17 cellular contexts compared by ENCODE assay signal in the genomic region with DNA sequence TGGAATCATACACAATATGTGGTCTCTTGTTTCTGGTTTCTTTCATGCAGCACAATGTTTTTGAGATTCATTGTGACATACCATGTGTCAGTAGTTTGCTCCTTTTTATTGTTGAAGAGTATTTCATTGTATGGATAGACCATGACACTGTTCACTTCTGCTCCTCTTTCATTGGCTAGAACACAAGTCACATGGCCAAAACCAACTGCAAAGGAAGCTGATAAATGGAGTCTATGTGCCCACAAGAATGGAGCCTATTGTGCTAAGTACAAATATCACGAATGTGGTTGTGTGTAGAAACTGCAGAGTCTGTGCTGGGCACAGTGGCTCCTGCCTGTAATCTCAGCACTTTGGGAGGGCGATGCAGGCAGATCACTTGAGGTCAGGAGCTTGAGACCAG. TPM values are rescaled to one million over a fixed set of nuclear protein-coding genes. Genes with fewer than 3 reads are reported as not detected.
DNase-seq lines count a peak whose midpoint lies in the region; ATAC-seq lines count a peak whose summit lies in the region.
"Had no signal": no experiment of that assay in that cellular context is flagged by ENCODE, and none has a peak within 500 bp of the region (broad histone marks: within the 10 kb centered on the region; RNA-seq: fewer than 3 reads in every experiment).

No MANE protein-coding gene starts in this region.

- peak; percentile 10 for DNase-seq in Ammon's horn (ENCODE audit: low spot score)
- peak; percentile 25 for DNase-seq in HT1080 (ENCODE audit: low read depth)
- peak; percentile 10 for DNase-seq in RPMI7951 (ENCODE audit: low read depth)
- peak; percentile 21 for DNase-seq in globus pallidus (ENCODE audit: low spot score)
- DNase-seq in HUDEP-2 (lab: John Stamatoyannopoulos, UW; ENCODE audit: unreplicated experiment in 76 of 76), result no peak
- DNase-seq in activated CD8-positive, alpha-beta memory T cell treated with anti-CD3 and anti-CD28 coated beads, Interleukin-2, amount 10 ng/mL, durations not matched to agents 7 days and 5 days, result no peak
- DNase-seq: ACHN; C1 segment of cervical spinal cord; CD4-positive, alpha-beta T cell; DMS79; GM23248; H7; IMR-90 had no signal

- CTCF ChIA-PET in activated CD8-positive, alpha-beta memory T cell treated with anti-CD3 and anti-CD28 coated beads, Interleukin-2, amount 10 ng/mL, durations not matched to agents 7 days and 5 days (lab: Charles Lee), result interaction anchor here (0.6 to 1.2 kb wide), 2 partner anchors 114 to 117 kb away, joined by 3 read pairs; no protein-coding TSS in a partner anchor

- peaks cover 17% of the 10 kb centered on the region for H3K27me3 Mint-ChIP-seq in activated CD8-positive, alpha-beta memory T cell treated with anti-CD3 and anti-CD28 coated beads, Interleukin-2, amount 10 ng/mL, durations not matched to agents 7 days and 5 days

- H3K36me3 Mint-ChIP-seq in activated CD8-positive, alpha-beta memory T cell treated with anti-CD3 and anti-CD28 coated beads, Interleukin-2, amount 10 ng/mL, durations not matched to agents 7 days and 5 days, result no peaks in the 10 kb centered on the region

- no peak overlapping the region for H3K4me3 Mint-ChIP-seq in activated CD8-positive, alpha-beta memory T cell treated with anti-CD3 and anti-CD28 coated beads, Interleukin-2, amount 10 ng/mL, durations not matched to agents 7 days and 5 days
- H3K4me3 Mint-ChIP-seq: B cell; CD4-positive, alpha-beta T cell had no signal

- H3K9me3 Mint-ChIP-seq in activated CD8-positive, alpha-beta memory T cell treated with anti-CD3 and anti-CD28 coated beads, Interleukin-2, amount 10 ng/mL, durations not matched to agents 7 days and 5 days (ENCODE audit: low read depth), result no peaks in the 10 kb centered on the region
- H3K9me3 Mint-ChIP-seq: CD4-positive, alpha-beta T cell had no signal

- H3K27ac Mint-ChIP-seq in activated CD8-positive, alpha-beta memory T cell treated with anti-CD3 and anti-CD28 coated beads, Interleukin-2, amount 10 ng/mL, durations not matched to agents 7 days and 5 days, result no peak overlapping the region
- H3K27ac Mint-ChIP-seq: B cell; CD4-positive, alpha-beta T cell had no signal

- no peak for ATAC-seq in GM19395 (IDR thresholded peaks at IDR 0.05; ENCODE audit: unreplicated experiment)
- no peak for ATAC-seq in activated CD8-positive, alpha-beta memory T cell treated with anti-CD3 and anti-CD28 coated beads, Interleukin-2, amount 10 ng/mL, durations not matched to agents 7 days and 5 days
- ATAC-seq in activated CD4-positive, CD25-positive, alpha-beta regulatory T cell treated with anti-CD3 and anti-CD28 coated beads, Interleukin-2, amount 50 U/mL, for 24 hours, result no peak
- ATAC-seq: GM12878 had no signal

- H3K4me1 Mint-ChIP-seq in activated CD8-positive, alpha-beta memory T cell treated with anti-CD3 and anti-CD28 coated beads, Interleukin-2, amount 10 ng/mL, durations not matched to agents 7 days and 5 days, result no peaks in the 10 kb centered on the region

RNA-seq across cellular contexts. Expression of a gene that starts 28.6 kb away (rescaled TPM):
- total RNA-seq in HT1080 (2014; rRNA removed; shearing (Covaris generic)), result 21.7 and 26.3 TPM in 2 replicates
- 35.2 and 47.8 TPM in 2 replicates for polyA plus RNA-seq in HT1080 (2015; cell fraction: cytosol; rRNA removed)
- 79.5 and 80.8 TPM in 2 replicates for polyA plus RNA-seq in HT1080 (2015; cell fraction: nucleus; rRNA removed)
- 7.7 and 8.9 TPM in 2 replicates for total RNA-seq in RPMI7951 (2014; rRNA removed; shearing (Covaris generic))
- under 1 TPM; 0.12 to 0.42 TPM for total RNA-seq in activated CD8-positive, alpha-beta memory T cell treated with anti-CD3 and anti-CD28 coated beads, Interleukin-2, amount 10 ng/mL, durations not matched to agents 7 days and 5 days

Comparison
In these comparisons a context has a peak if more than half of its experiments do, and no peak if none do; other contexts are left out.
1. DNase-seq: peak in Ammon's horn (single experiment), HT1080 (single experiment), RPMI7951 (single experiment) and globus pallidus (single experiment); none in HUDEP-2 (0 of 76) and activated CD8-positive, alpha-beta memory T cell treated with anti-CD3 and anti-CD28 coated beads, Interleukin-2, amount 10 ng/mL, durations not matched to agents 7 days and 5 days (single experiment).